15 cellular contexts compared by ENCODE assay signal in the genomic region with DNA sequence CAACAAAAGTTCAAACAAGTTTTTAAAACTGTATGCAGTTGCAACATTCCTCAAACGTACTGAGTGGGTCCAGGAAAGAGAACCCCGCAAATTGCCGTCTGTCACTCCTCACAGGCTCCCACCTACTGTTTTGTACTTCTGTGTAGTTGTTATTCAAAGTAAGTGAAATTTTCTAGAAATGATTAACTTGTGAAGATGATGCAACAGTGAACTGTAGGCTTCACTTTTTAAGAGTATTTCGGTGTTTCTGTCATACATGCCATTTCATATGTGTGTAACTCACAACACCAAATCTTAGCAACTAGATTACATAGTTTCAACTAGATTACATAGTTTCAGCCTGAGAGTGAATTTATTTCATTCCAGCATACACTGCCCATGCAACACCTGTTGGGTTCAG.
DNase-seq lines count a peak whose midpoint lies in the region; ATAC-seq and TF ChIP-seq lines count a peak whose summit lies in the region.
"Had no signal": no experiment of that assay in that cellular context is flagged by ENCODE, and none has a peak within 500 bp of the region (broad histone marks: within the 10 kb centered on the region; RNA-seq: fewer than 3 reads in every experiment).

No MANE protein-coding gene starts in this region.

- no peak overlapping the region for H3K4me3 ChIP-seq in fibroblast of villous mesenchyme (ENCODE audit: low read depth, low read length)
- H3K4me3 ChIP-seq: GM23338 had no signal

- DNase-seq in amniotic epithelial cell (ENCODE audit: low read depth) = peak; percentile 51
- peak; percentile 70 for DNase-seq in fibroblast of villous mesenchyme (ENCODE audit: low read depth)
- DNase-seq in putamen (ENCODE audit: low spot score) = peak; percentile 71
- no peak for DNase-seq in KBM-7
- no peak for DNase-seq in stimulated activated CD8-positive, alpha-beta memory T cell treated with anti-CD3 and anti-CD28 coated beads, Interleukin-4, amount 100 ng/mL, for 48 hours
- no peak for DNase-seq in EL
- DNase-seq: AML-193, Caco-2, Karpas-422, NCI-H1105 treated with DMSO at 0.1 percent for 48 hours, NCI-H187, NCI-H69, PC-3 had no signal

- ATAC-seq in GM18511 (IDR thresholded peaks at IDR 0.05; ENCODE audit: unreplicated experiment) = peak; percentile 49
- ATAC-seq: GM23338, PC-3 had no signal

- in situ Hi-C loops in KBM-7 (cut with MboI; ENCODE audit: low pct_unique_long_range_greater_than_20kb, low sequenced_read_pairs) = no loop called here

- no peak for TF ChIP-seq CTCF in fibroblast of villous mesenchyme (IDR thresholded peaks at IDR 0.05; ENCODE audit: insufficient read depth, low read depth, low read length)

Comparison
In these comparisons a context has a peak if more than half of its experiments do, and no peak if none do; other contexts are left out.
1. DNase-seq: peak in amniotic epithelial cell (single experiment), fibroblast of villous mesenchyme (single experiment) and putamen (single experiment); none in KBM-7 (single experiment), stimulated activated CD8-positive, alpha-beta memory T cell treated with anti-CD3 and anti-CD28 coated beads, Interleukin-4, amount 100 ng/mL, for 48 hours (single experiment) and EL (single experiment).